In the genomic region with DNA sequence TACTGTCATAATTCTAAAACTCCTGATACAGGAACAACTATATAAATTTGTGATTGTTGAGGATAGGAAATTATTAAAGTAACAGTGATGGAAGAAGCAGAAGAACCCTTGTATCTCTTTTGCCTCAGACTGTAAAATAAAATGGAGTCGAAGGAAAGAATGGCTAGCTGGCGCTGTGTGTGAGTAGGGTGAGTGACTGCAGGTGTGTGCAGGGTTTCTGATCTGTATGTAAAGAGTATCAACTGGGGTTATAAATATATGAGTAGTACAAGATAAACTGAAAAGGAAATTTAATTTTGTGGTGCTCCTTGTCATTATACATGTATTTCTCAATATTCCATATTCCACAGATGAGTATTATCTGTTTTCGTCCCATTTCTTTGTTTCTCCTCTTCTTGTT, we compare ENCODE assay signal across 9 cellular contexts. TPM values are rescaled to one million over a fixed set of nuclear protein-coding genes. Genes with fewer than 3 reads are reported as not detected.
DNase-seq lines count a peak whose midpoint lies in the region; ATAC-seq and TF ChIP-seq lines count a peak whose summit lies in the region.
"Had no signal": no experiment of that assay in that cellular context is flagged by ENCODE, and none has a peak within 500 bp of the region (broad histone marks: within the 10 kb centered on the region; RNA-seq: fewer than 3 reads in every experiment).

No MANE protein-coding gene starts in this region.

- H3K4me1 Mint-ChIP-seq in activated naive CD4-positive, alpha-beta T cell treated with anti-CD3 and anti-CD28 coated beads, Interleukin-2, amount 10 ng/mL, durations not matched to agents 7 days and 5 days: peaks cover 27% of the 10 kb centered on the region

- H3K4me3 Mint-ChIP-seq in activated naive CD4-positive, alpha-beta T cell treated with anti-CD3 and anti-CD28 coated beads, Interleukin-2, amount 10 ng/mL, durations not matched to agents 7 days and 5 days: no peak overlapping the region

- DNase-seq in activated naive CD4-positive, alpha-beta T cell treated with anti-CD3 and anti-CD28 coated beads, Interleukin-2, amount 10 ng/mL, durations not matched to agents 7 days and 5 days: no peak
- DNase-seq in HPDE6-E6E7 (ENCODE audit: extremely low spot score) (no peak), 8988T (no peak), esophagus muscularis mucosa (ENCODE audit: extremely low spot score) (no peak), substantia nigra (lab: John Stamatoyannopoulos, UW) (no peak)

- TF ChIP-seq CTCF in esophagus muscularis mucosa (IDR thresholded peaks at IDR 0.05): no peak

- ATAC-seq in GM18511 (IDR thresholded peaks at IDR 0.05; ENCODE audit: unreplicated experiment) (peak; percentile 45), GM19467 (IDR thresholded peaks at IDR 0.05; ENCODE audit: unreplicated experiment) (peak; percentile 33), HG03045 (IDR thresholded peaks at IDR 0.05; ENCODE audit: unreplicated experiment) (peak; percentile 27)
- ATAC-seq: HepG2 had no signal

- whole genome bisulfite sequencing in esophagus muscularis mucosa: 98% methylated on average over 3 of the region's 3 CpGs

- peaks cover 40 to 88% (median 59%) of the 10 kb centered on the region in 4 donors for H3K36me3 ChIP-seq in esophagus muscularis mucosa

- TF ChIP-seq POLR2A in esophagus muscularis mucosa (IDR thresholded peaks at IDR 0.05; ENCODE audit: low read depth): no peak

- no peaks in the 10 kb centered on the region for H3K4me1 ChIP-seq in esophagus muscularis mucosa

- CTCF ChIA-PET in activated naive CD4-positive, alpha-beta T cell treated with anti-CD3 and anti-CD28 coated beads, Interleukin-2, amount 10 ng/mL, durations not matched to agents 7 days and 5 days (lab: Charles Lee): interaction anchor here (0.7 kb wide), 2 partner anchors 14 to 73 kb away, joined by 3 to 5 read pairs; a partner anchor contains a TSS

- H3K27ac Mint-ChIP-seq in activated naive CD4-positive, alpha-beta T cell treated with anti-CD3 and anti-CD28 coated beads, Interleukin-2, amount 10 ng/mL, durations not matched to agents 7 days and 5 days: peak overlapping the region; percentile 16

- H3K9me3 ChIP-seq in esophagus muscularis mucosa: no peaks in the 10 kb centered on the region

- no peaks in the 10 kb centered on the region for H3K27me3 Mint-ChIP-seq in activated naive CD4-positive, alpha-beta T cell treated with anti-CD3 and anti-CD28 coated beads, Interleukin-2, amount 10 ng/mL, durations not matched to agents 7 days and 5 days

- H3K27ac ChIP-seq in esophagus muscularis mucosa (replicated peaks in 1 of 4) (no peak overlapping the region), substantia nigra (ENCODE audit: low read depth, low read length, poor library complexity, severe bottlenecking) (no peak overlapping the region)

- H3K4me3 ChIP-seq in esophagus muscularis mucosa: no peak overlapping the region

- H3K9me3 Mint-ChIP-seq in activated naive CD4-positive, alpha-beta T cell treated with anti-CD3 and anti-CD28 coated beads, Interleukin-2, amount 10 ng/mL, durations not matched to agents 7 days and 5 days: no peaks in the 10 kb centered on the region

- TF ChIP-seq EP300 in esophagus muscularis mucosa (IDR thresholded peaks at IDR 0.05): no peak

- peaks cover 58% of the 10 kb centered on the region for H3K36me3 Mint-ChIP-seq in activated naive CD4-positive, alpha-beta T cell treated with anti-CD3 and anti-CD28 coated beads, Interleukin-2, amount 10 ng/mL, durations not matched to agents 7 days and 5 days

- no peaks in the 10 kb centered on the region for H3K27me3 ChIP-seq in esophagus muscularis mucosa

- intact Hi-C loops in esophagus muscularis mucosa (cut with DNase I): no loop called here

RNA-seq across cellular contexts. Expression of a gene that starts 15.2 kb away (rescaled TPM):
- 10 to 100 TPM; 19.9 to 28.0 (median 23.1) TPM for total RNA-seq in esophagus muscularis mucosa
